Comparison of ENCODE assay signal across 16 cellular contexts in genomic region chr1:39981957-39982356, GRCh38. TPM values are rescaled to one million over a fixed set of nuclear protein-coding genes. Genes with fewer than 3 reads are reported as not detected.
A peak's percentile ranks its signal among the peaks of the same experiment; 100 is the strongest.
DNase-seq lines count a peak whose midpoint lies in the region; ATAC-seq and TF ChIP-seq lines count a peak whose summit lies in the region.
"Had no signal": no experiment of that assay in that cellular context is flagged by ENCODE, and none has a peak within 500 bp of the region (broad histone marks: within the 10 kb centered on the region; RNA-seq: fewer than 3 reads in every experiment).

No MANE protein-coding gene starts in this region.

- in situ Hi-C loops in Caki2 (cut with HindIII; ENCODE audit: low pct_unique_long_range_greater_than_20kb, low sequenced_read_pairs), result no loop called here

- peak overlapping the region in 1 of 2 donors; percentile 21 for H3K9ac ChIP-seq in colonic mucosa (ENCODE audit: low read depth in 2 of 2, low read length in 2 of 2)
- peak overlapping the region; percentile 43 for H3K9ac ChIP-seq in mucosa of stomach (ENCODE audit: low read length)

- ATAC-seq in HG02678 (IDR thresholded peaks at IDR 0.05; ENCODE audit: unreplicated experiment), result no peak
- ATAC-seq: naive thymus-derived CD4-positive, alpha-beta T cell had no signal

- 0 out of 2 replicates have a peak overlapping the region, but pooled peaks have one; percentile 40 for H2AFZ ChIP-seq in OCI-LY7 (ENCODE audit: low read length)

- intact Hi-C loops in OCI-LY7 (cut with micrococcal nuclease; ENCODE audit: unreplicated experiment), result no loop called here
- intact Hi-C loops in colonic mucosa (cut with DNase I), result no loop called here
- intact Hi-C loops in activated naive CD4-positive, alpha-beta T cell treated with anti-CD3 and anti-CD28 coated beads for 36 hours (cut with micrococcal nuclease), result no loop called here
- intact Hi-C loops in adrenal gland (cut with DNase I), result no loop called here
- intact Hi-C loops in ascending aorta (cut with DNase I), result no loop called here

- H3K4me2 ChIP-seq in OCI-LY7 (ENCODE audit: low read length), result no peak overlapping the region

- no peak for TF ChIP-seq CTCF in OCI-LY7 (conservative IDR thresholded peaks at IDR 0.05; ENCODE audit: low read length)
- TF ChIP-seq CTCF in colonic mucosa (IDR thresholded peaks at IDR 0.05), result no peak
- no peak for TF ChIP-seq CTCF in adrenal gland (IDR thresholded peaks at IDR 0.05)
- TF ChIP-seq CTCF in ascending aorta (IDR thresholded peaks at IDR 0.05), result no peak

- H3K4me3 Mint-ChIP-seq in activated naive CD4-positive, alpha-beta T cell treated with anti-CD3 and anti-CD28 coated beads for 36 hours, result no peak overlapping the region
- H3K4me3 Mint-ChIP-seq: activated B cell treated with CpG ODN at 0.5 μM for 24 hours; activated naive CD4-positive, alpha-beta T cell treated with anti-CD3 and anti-CD28 coated beads, Interleukin-2, amount 50 U/mL, for 24 hours; naive thymus-derived CD4-positive, alpha-beta T cell had no signal

- no TSS peak for BruUV-seq in OCI-LY7 (replicated peaks; lab: Mats Ljungman, UMichigan)

- no peaks in the 10 kb centered on the region for H3K9me3 ChIP-seq in OCI-LY7 (ENCODE audit: low read length)
- H3K9me3 ChIP-seq in colonic mucosa, result no peaks in the 10 kb centered on the region
- H3K9me3 ChIP-seq in mucosa of stomach (ENCODE audit: control insufficient read depth, low read length), result no peaks in the 10 kb centered on the region
- no peaks in the 10 kb centered on the region for H3K9me3 ChIP-seq in adrenal gland (replicated peaks in 1 of 3)
- H3K9me3 ChIP-seq in ascending aorta, result no peaks in the 10 kb centered on the region

- H3K4me1 Mint-ChIP-seq in activated naive CD4-positive, alpha-beta T cell treated with anti-CD3 and anti-CD28 coated beads for 36 hours (ENCODE audit: low read depth), result no peaks in the 10 kb centered on the region
- H3K4me1 Mint-ChIP-seq: activated naive CD4-positive, alpha-beta T cell treated with anti-CD3 and anti-CD28 coated beads, Interleukin-2, amount 50 U/mL, for 24 hours had no signal

- H3K27ac ChIP-seq in OCI-LY7 (ENCODE audit: low read depth, low read length, poor library complexity, severe bottlenecking), result no peak overlapping the region
- peak overlapping the region; percentile 84 for H3K27ac ChIP-seq in colonic mucosa
- H3K27ac ChIP-seq in adrenal gland, result no peak overlapping the region
- no peak overlapping the region for H3K27ac ChIP-seq in ascending aorta

- no peaks in the 10 kb centered on the region for H4K20me1 ChIP-seq in OCI-LY7 (ENCODE audit: insufficient read depth, low read length)

- TF ChIP-seq POLR2A in adrenal gland (IDR thresholded peaks at IDR 0.05), result no peak

- no peaks in the 10 kb centered on the region for H3K79me2 ChIP-seq in OCI-LY7 (ENCODE audit: insufficient read depth, low read depth, low read length)

- no peak overlapping the region for H3K27ac Mint-ChIP-seq in activated naive CD4-positive, alpha-beta T cell treated with anti-CD3 and anti-CD28 coated beads for 36 hours
- H3K27ac Mint-ChIP-seq: activated B cell treated with CpG ODN at 0.5 μM for 24 hours; naive thymus-derived CD4-positive, alpha-beta T cell had no signal

- no peaks in the 10 kb centered on the region for H3K36me3 Mint-ChIP-seq in activated naive CD4-positive, alpha-beta T cell treated with anti-CD3 and anti-CD28 coated beads for 36 hours (ENCODE audit: low read depth)
- H3K36me3 Mint-ChIP-seq: activated naive CD4-positive, alpha-beta T cell treated with anti-CD3 and anti-CD28 coated beads, Interleukin-2, amount 50 U/mL, for 24 hours; naive thymus-derived CD4-positive, alpha-beta T cell had no signal

- POLR2A ChIA-PET in OCI-LY7 (lab: Charles Lee), result interaction anchor here (0.7 to 1.0 kb wide), 4 partner anchors 21 to 445 kb away, joined by 3 to 4 read pairs (median 3); no protein-coding TSS in a partner anchor

- CTCF ChIA-PET in OCI-LY7 (lab: Charles Lee; ENCODE audit: unreplicated experiment), result no interaction called here
- CTCF ChIA-PET in activated naive CD4-positive, alpha-beta T cell treated with anti-CD3 and anti-CD28 coated beads for 36 hours (lab: Charles Lee), result interaction anchor here (0.6 to 1.5 kb wide), 2 partner anchors 62 to 101 kb away, joined by 4 to 5 read pairs; no protein-coding TSS in a partner anchor

- WGBS in adrenal gland, 4 donors, result 59 to 76% (median 72%) methylated on average over 2 of the region's 2 CpGs

- H3K4me1 ChIP-seq in OCI-LY7 (ENCODE audit: insufficient read depth, low read length, poor library complexity, severe bottlenecking) (peaks cover 6% of the 10 kb centered on the region), colonic mucosa (no peaks in the 10 kb centered on the region), mucosa of stomach (ENCODE audit: control insufficient read depth, insufficient read depth, low read length) (peaks cover 25% of the 10 kb centered on the region), adrenal gland (replicated peaks in 1 of 2) (no peaks in the 10 kb centered on the region), ascending aorta (no peaks in the 10 kb centered on the region)

- H3K36me3 ChIP-seq in OCI-LY7 (ENCODE audit: insufficient read depth, low read length), result no peaks in the 10 kb centered on the region
- no peaks in the 10 kb centered on the region for H3K36me3 ChIP-seq in colonic mucosa
- no peaks in the 10 kb centered on the region for H3K36me3 ChIP-seq in mucosa of stomach (ENCODE audit: control insufficient read depth, insufficient read depth, low read length)
- no peaks in the 10 kb centered on the region for H3K36me3 ChIP-seq in adrenal gland (replicated peaks in 1 of 2)
- no peaks in the 10 kb centered on the region for H3K36me3 ChIP-seq in ascending aorta

- H3K9me2 ChIP-seq in OCI-LY7 (ENCODE audit: insufficient read depth, low read length), result no peaks in the 10 kb centered on the region

- H3K27me3 ChIP-seq in colonic mucosa (no peaks in the 10 kb centered on the region), mucosa of stomach (ENCODE audit: control insufficient read depth, insufficient read depth, low read length) (no peaks in the 10 kb centered on the region), adrenal gland (no peaks in the 10 kb centered on the region), ascending aorta (no peaks in the 10 kb centered on the region)

- no peaks in the 10 kb centered on the region for H3K27me3 Mint-ChIP-seq in activated naive CD4-positive, alpha-beta T cell treated with anti-CD3 and anti-CD28 coated beads for 36 hours (ENCODE audit: low read depth)
- H3K27me3 Mint-ChIP-seq: activated B cell treated with CpG ODN at 0.5 μM for 24 hours; activated naive CD4-positive, alpha-beta T cell treated with anti-CD3 and anti-CD28 coated beads, Interleukin-2, amount 50 U/mL, for 24 hours; naive thymus-derived CD4-positive, alpha-beta T cell had no signal

- no peaks in the 10 kb centered on the region for H3K9me3 Mint-ChIP-seq in activated naive CD4-positive, alpha-beta T cell treated with anti-CD3 and anti-CD28 coated beads for 36 hours
- H3K9me3 Mint-ChIP-seq: activated naive CD4-positive, alpha-beta T cell treated with anti-CD3 and anti-CD28 coated beads, Interleukin-2, amount 50 U/mL, for 24 hours had no signal

- DNase-seq in Caki2 (ENCODE audit: low read depth) (peak; percentile 21), OCI-LY7 (ENCODE audit: low spot score) (no peak), colonic mucosa (peak; percentile 27), adrenal gland (no peak), ascending aorta (ENCODE audit: low spot score in 2 of 2) (no peak)
- DNase-seq in activated naive CD4-positive, alpha-beta T cell treated with anti-CD3 and anti-CD28 coated beads for 36 hours, result no peak
- DNase-seq: activated B cell treated with CpG ODN at 0.5 μM for 24 hours; DMS153; foreskin melanocyte; KG1; naive thymus-derived CD4-positive, alpha-beta T cell; NCI-H526 treated with DMSO at 0.1 percent for 48 hours; stimulated activated CD4-positive, alpha-beta T cell treated with anti-CD3 and anti-CD28 coated beads, Interleukin-1b, Interleukin-23, amount 100 ng/mL, for 48 hours had no signal

- H3K4me3 ChIP-seq in OCI-LY7 (ENCODE audit: low read depth, low read length, poor library complexity, severe bottlenecking) (no peak overlapping the region), colonic mucosa (no peak overlapping the region), mucosa of stomach (ENCODE audit: low read length) (no peak overlapping the region), adrenal gland (no peak overlapping the region), ascending aorta (no peak overlapping the region)

RNA-seq across cellular contexts. Expression of gene MFSD2A, which starts 27.0 kb away (rescaled TPM):
- total RNA-seq in Caki2 (2014; rRNA removed; shearing (Covaris generic); ENCODE audit: low replicate concordance), result 5.7 and 6.6 TPM in 2 replicates
- 6.4 and 9.9 TPM in 2 replicates for total RNA-seq in OCI-LY7 (2014; rRNA removed; shearing (Covaris generic))
- total RNA-seq in OCI-LY7 (2022) (11.0 and 13.4 TPM in 2 replicates), colonic mucosa (10 to 100 TPM; 15.6 to 27.2 TPM), adrenal gland (1 to 10 TPM in 5 of 8 donors, under 1 TPM in 3; 0.17 to 3.2 (median 1.3) TPM), ascending aorta (0.32 TPM)
- total RNA-seq in activated naive CD4-positive, alpha-beta T cell treated with anti-CD3 and anti-CD28 coated beads for 36 hours, result 1 to 10 TPM; 4.0 to 4.5 TPM
- 1 to 10 TPM; 1.1 to 2.4 (median 1.7) TPM for polyA plus RNA-seq in adrenal gland

RNA-seq across cellular contexts. Expression of gene CAP1, which starts 58.6 kb away (rescaled TPM):
- total RNA-seq in Caki2 (2014; rRNA removed; shearing (Covaris generic); ENCODE audit: low replicate concordance), result 116 and 154 TPM in 2 replicates
- total RNA-seq in OCI-LY7 (2014; rRNA removed; shearing (Covaris generic)), result 184 and 193 TPM in 2 replicates
- total RNA-seq in OCI-LY7 (2022) (276 and 296 TPM in 2 replicates), colonic mucosa (100 to 1,000 TPM; 500 to 548 TPM), adrenal gland (100 to 1,000 TPM; 167 to 304 (median 217) TPM), ascending aorta (252 TPM)
- total RNA-seq in activated naive CD4-positive, alpha-beta T cell treated with anti-CD3 and anti-CD28 coated beads for 36 hours, result 100 to 1,000 TPM; 522 to 525 TPM
- 100 to 1,000 TPM in 1 of 3 donors, 10 to 100 TPM in 2; 59.9 to 234 (median 62.5) TPM for polyA plus RNA-seq in adrenal gland

Comparison
In these comparisons a context has a peak if more than half of its experiments do, and no peak if none do; other contexts are left out.
1. DNase-seq: peak in Caki2 (single experiment) and colonic mucosa (single experiment); none in OCI-LY7 (single experiment), activated naive CD4-positive, alpha-beta T cell treated with anti-CD3 and anti-CD28 coated beads for 36 hours (single experiment), adrenal gland (0 of 7) and ascending aorta (0 of 2).